10 cellular contexts compared by ENCODE assay signal in the genomic region with DNA sequence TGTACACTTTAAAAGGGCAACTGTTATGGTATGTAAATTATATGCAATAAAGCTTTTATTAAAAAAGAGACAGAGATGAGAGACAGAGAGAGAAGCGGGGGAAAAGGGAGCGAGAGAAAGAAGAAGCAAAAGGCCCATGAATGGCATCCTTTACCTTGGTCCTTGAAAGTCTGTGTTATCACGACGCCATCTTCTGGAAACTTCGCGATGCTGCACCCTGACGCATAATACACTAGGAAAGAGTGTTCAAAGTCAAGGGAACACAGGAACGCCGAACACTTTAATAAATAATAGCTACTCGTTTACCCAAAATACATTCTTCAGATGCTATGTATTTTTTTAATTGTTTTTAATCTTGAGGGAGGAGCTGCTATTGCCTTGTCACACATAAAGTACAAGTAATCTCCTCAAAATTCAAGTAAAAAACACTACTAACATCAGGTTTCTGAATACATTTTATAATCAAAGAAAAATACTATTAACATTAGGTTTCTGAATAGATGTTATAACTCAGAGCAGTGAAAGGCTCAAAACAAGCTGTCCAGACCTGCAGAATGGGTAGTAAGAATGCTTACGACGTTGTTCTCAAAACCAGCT. TPM values are rescaled to one million over a fixed set of nuclear protein-coding genes. Genes with fewer than 3 reads are reported as not detected.
DNase-seq lines count a peak whose midpoint lies in the region; ATAC-seq, FAIRE-seq and TF ChIP-seq lines count a peak whose summit lies in the region.
"Had no signal": no experiment of that assay in that cellular context is flagged by ENCODE, and none has a peak within 500 bp of the region (broad histone marks: within the 10 kb centered on the region; RNA-seq: fewer than 3 reads in every experiment).

No MANE protein-coding gene starts in this region.

- peak; percentile 9 for DNase-seq in DMS53 treated with DMSO at 0.1 percent for 48 hours (lab: John Stamatoyannopoulos, UW; ENCODE audit: unreplicated experiment)
- DNase-seq in RPMI8226, result peak; percentile 21
- peak; percentile 66 for DNase-seq in colonic mucosa
- DNase-seq in medulla oblongata (ENCODE audit: extremely low spot score), result peak; percentile 77
- peak; percentile 57 for DNase-seq in urothelium cell line (ENCODE audit: low spot score)

- H3K36me3 ChIP-seq in colonic mucosa, result peaks cover 23% of the 10 kb centered on the region

- TF ChIP-seq RAD21 in Ishikawa (IDR thresholded peaks at IDR 0.05; ENCODE audit: low read depth), result peak; percentile 81

- no peak overlapping the region for H3K4me3 ChIP-seq in colonic mucosa

- TF ChIP-seq CTCF in colonic mucosa (IDR thresholded peaks at IDR 0.05), result peak; percentile 67

- no peak overlapping the region for H3K9ac ChIP-seq in colonic mucosa (ENCODE audit: low read depth in 2 of 2, low read length in 2 of 2)

- intact Hi-C loops in colonic mucosa (cut with DNase I), result loop anchor here (5.0 kb wide), 1 partner anchor 238 kb away; no protein-coding TSS in a partner anchor

- ATAC-seq in HG03342 (IDR thresholded peaks at IDR 0.05; ENCODE audit: unreplicated experiment), result no peak
- no peak for ATAC-seq in HG03039 (IDR thresholded peaks at IDR 0.05; ENCODE audit: unreplicated experiment)
- ATAC-seq: right cardiac atrium had no signal

- TF ChIP-seq EP300 in Ishikawa (IDR thresholded peaks at IDR 0.05; ENCODE audit: borderline replicate concordance), result no peak

- H3K9me3 ChIP-seq in colonic mucosa, result no peaks in the 10 kb centered on the region

- H3K27me3 ChIP-seq in colonic mucosa, result no peaks in the 10 kb centered on the region

- no peak overlapping the region for H3K27ac ChIP-seq in colonic mucosa

- FAIRE-seq in urothelium cell line (lab: Jason Lieb, UNC), result no peak

- H3K4me1 ChIP-seq in colonic mucosa, result no peaks in the 10 kb centered on the region

TF ChIP-seq in Ishikawa, 13 proteins besides CTCF, POLR2A, EP300 and RAD21:
- TF ChIP-seq CEBPB (IDR thresholded peaks at IDR 0.05) (no peak), CREB1 (IDR thresholded peaks at IDR 0.05; ENCODE audit: low read depth) (no peak), ZBTB7A (IDR thresholded peaks at IDR 0.05; ENCODE audit: low read depth) (no peak), USF1 (IDR thresholded peaks at IDR 0.05) (no peak), TCF12 (IDR thresholded peaks at IDR 0.05; ENCODE audit: low read depth) (no peak), MAX (IDR thresholded peaks at IDR 0.05) (no peak), TEAD4 (IDR thresholded peaks at IDR 0.05) (no peak), TAF1 (IDR thresholded peaks at IDR 0.05; ENCODE audit: low read depth) (no peak), FOXM1 (IDR thresholded peaks at IDR 0.05; ENCODE audit: borderline replicate concordance, low read depth) (no peak), YY1 (IDR thresholded peaks at IDR 0.05; ENCODE audit: low read depth) (no peak), EGR1 (IDR thresholded peaks at IDR 0.05) (no peak), NFIC (IDR thresholded peaks at IDR 0.05) (no peak)
- TF ChIP-seq, protein P1, sequence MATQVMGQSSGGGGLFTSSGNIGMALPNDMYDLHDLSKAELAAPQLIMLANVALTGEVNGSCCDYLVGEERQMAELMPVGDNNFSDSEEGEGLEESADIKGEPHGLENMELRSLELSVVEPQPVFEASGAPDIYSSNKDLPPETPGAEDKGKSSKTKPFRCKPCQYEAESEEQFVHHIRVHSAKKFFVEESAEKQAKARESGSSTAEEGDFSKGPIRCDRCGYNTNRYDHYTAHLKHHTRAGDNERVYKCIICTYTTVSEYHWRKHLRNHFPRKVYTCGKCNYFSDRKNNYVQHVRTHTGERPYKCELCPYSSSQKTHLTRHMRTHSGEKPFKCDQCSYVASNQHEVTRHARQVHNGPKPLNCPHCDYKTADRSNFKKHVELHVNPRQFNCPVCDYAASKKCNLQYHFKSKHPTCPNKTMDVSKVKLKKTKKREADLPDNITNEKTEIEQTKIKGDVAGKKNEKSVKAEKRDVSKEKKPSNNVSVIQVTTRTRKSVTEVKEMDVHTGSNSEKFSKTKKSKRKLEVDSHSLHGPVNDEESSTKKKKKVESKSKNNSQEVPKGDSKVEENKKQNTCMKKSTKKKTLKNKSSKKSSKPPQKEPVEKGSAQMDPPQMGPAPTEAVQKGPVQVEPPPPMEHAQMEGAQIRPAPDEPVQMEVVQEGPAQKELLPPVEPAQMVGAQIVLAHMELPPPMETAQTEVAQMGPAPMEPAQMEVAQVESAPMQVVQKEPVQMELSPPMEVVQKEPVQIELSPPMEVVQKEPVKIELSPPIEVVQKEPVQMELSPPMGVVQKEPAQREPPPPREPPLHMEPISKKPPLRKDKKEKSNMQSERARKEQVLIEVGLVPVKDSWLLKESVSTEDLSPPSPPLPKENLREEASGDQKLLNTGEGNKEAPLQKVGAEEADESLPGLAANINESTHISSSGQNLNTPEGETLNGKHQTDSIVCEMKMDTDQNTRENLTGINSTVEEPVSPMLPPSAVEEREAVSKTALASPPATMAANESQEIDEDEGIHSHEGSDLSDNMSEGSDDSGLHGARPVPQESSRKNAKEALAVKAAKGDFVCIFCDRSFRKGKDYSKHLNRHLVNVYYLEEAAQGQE (IDR thresholded peaks at IDR 0.05; ENCODE audit: low read depth), result no peak
TF ChIP-seq in Ishikawa: peak in this region for 0.

RNA-seq across cellular contexts. Expression of gene SLC38A8, which starts 23.0 kb away (rescaled TPM):
- not detected for total RNA-seq in colonic mucosa
- total RNA-seq: T-helper 1 cell treated with Interleukin-12 subunit alpha and Interleukin-12 subunit beta and Interleukin-4 antibody, amounts not matched to agents 30 ng/mL and 1 ng/mL, for 36 hours had no signal

RNA-seq across cellular contexts. Expression of gene MBTPS1, which starts 51.1 kb away (rescaled TPM):
- total RNA-seq in colonic mucosa, result 10 to 100 TPM; 69.6 to 80.7 TPM

Comparison
In these comparisons a context has a peak if more than half of its experiments do, and no peak if none do; other contexts are left out.
1. DNase-seq: peak in every context shown above with its lines; median percentile 77 in medulla oblongata; 66 in colonic mucosa; 57 in urothelium cell line; 21 in RPMI8226; 9 in DMS53 treated with DMSO at 0.1 percent for 48 hours.